Comparison of ENCODE assay signal across 1 cellular context in the genomic region with DNA sequence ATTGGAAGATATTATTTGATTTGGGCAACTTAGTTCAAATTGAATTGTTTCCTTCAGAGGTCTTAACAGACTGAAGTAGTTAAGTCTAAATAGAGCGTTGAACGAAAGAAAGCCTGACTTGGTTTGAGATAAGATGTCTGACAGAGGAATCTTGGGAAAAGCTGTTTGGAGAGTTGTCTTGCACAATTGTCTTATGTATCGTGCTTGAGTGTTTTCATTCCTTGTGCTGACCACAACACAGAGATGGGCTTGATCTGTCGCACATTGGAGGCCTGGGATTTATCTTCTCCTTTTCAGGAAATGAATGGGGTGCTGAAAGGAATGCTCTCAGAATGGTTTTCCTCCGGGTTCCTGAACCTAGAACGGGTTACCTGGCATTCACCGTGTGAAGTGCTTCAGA.
TF ChIP-seq lines count a peak whose summit lies in the region.

No MANE protein-coding gene starts in this region.

TF ChIP-seq in K562, 482 proteins besides CTCF, POLR2A, EP300 and RAD21:
- peak; percentile 57 for TF ChIP-seq CEBPB (tag; IDR thresholded peaks at IDR 0.05)
- TF ChIP-seq ARHGAP35 (IDR thresholded peaks at IDR 0.05; ENCODE audit: partially characterized antibody): no peak
